7 cellular contexts compared by ENCODE assay signal in the genomic region with DNA sequence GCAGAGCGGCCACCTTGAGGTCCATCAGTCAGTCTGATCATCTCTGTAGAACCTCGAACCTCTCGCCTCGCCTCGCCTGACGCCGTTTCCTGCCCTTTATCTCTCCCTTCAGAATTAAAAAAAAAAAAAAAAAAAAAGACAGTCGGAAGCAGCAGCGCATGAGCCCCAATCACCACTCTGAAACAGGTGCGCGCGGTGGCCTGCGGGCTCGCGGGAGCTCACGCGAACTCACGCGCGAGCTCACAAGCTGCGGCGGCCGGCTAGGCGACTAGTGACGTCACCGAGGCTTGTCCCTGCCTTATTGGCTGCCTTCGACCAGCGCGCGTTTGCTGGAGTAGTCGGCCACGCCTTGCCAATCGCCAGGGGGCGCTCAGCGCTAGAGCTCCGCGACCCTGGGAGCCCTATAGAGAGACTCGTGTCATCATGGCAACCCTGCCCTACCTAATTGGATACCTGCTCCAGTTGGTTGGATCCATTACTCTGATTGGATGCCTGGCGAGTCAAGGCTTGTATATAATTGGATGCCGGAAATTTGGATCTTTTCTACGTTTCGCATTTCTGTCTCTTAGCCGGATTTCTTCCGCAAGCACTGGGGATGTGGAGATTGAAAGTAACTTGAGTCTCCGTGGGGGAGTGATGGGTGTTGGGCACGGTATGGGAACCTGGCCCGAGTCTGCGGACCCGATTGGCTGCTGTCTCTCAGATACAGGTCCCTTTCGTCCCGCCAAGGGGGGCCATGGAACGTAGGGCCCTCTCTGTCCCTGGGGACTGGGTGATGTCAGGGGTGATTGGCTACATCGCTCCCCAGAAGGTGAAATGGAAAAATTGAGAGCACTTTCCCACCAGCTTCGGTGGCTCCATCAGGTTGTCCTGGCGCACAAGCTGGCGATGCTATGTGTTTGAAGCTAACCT. TPM values are rescaled to one million over a fixed set of nuclear protein-coding genes. Genes with fewer than 3 reads are reported as not detected.
A peak's percentile ranks its signal among the peaks of the same experiment; 100 is the strongest.
DNase-seq lines count a peak whose midpoint lies in the region; ATAC-seq and TF ChIP-seq lines count a peak whose summit lies in the region.

No MANE protein-coding gene starts in this region.

- WGBS in upper lobe of left lung, 2 donors: 19 to 29% methylated on average over 40 to 56 of the region's 56 CpGs

- H3K4me1 ChIP-seq in Peyer's patch (no peaks in the 10 kb centered on the region), upper lobe of left lung (peaks cover 0 to 11% (median 0%) of the 10 kb centered on the region in 4 donors)

- no peaks in the 10 kb centered on the region for H3K27me3 Mint-ChIP-seq in osteocyte (ENCODE audit: unreplicated experiment)

- H3K36me3 Mint-ChIP-seq in osteocyte (ENCODE audit: unreplicated experiment): no peaks in the 10 kb centered on the region

- no peak overlapping the region for H3K4me3 Mint-ChIP-seq in osteocyte (ENCODE audit: unreplicated experiment)

- H3K4me1 Mint-ChIP-seq in osteocyte (ENCODE audit: unreplicated experiment): peaks cover 6% of the 10 kb centered on the region

- H3K36me3 ChIP-seq in Peyer's patch: no peaks in the 10 kb centered on the region
- no peaks in the 10 kb centered on the region for H3K36me3 ChIP-seq in upper lobe of left lung

- H3K9me3 Mint-ChIP-seq in osteocyte (ENCODE audit: unreplicated experiment): peaks cover 10% of the 10 kb centered on the region

- H3K27ac ChIP-seq in Peyer's patch: no peak overlapping the region
- H3K27ac ChIP-seq in upper lobe of left lung: no peak overlapping the region

- TF ChIP-seq POLR2A in Peyer's patch (IDR thresholded peaks at IDR 0.05) (no peak), upper lobe of left lung (IDR thresholded peaks at IDR 0.05) (no peak)

- H3K4me3 ChIP-seq in Peyer's patch: no peak overlapping the region
- H3K4me3 ChIP-seq in upper lobe of left lung: peak overlapping the region in 1 of 4 donors; percentile 3

- TF ChIP-seq CTCF in Peyer's patch (IDR thresholded peaks at IDR 0.05) (peak in 1 of 6 experiments; percentile 7), osteocyte (IDR thresholded peaks at IDR 0.05) (peak; percentile 29), upper lobe of left lung (IDR thresholded peaks at IDR 0.05) (peak in 4 of 6 experiments; percentile 23 to 73 (median 48))

- no peak overlapping the region for H3K27ac Mint-ChIP-seq in osteocyte (ENCODE audit: unreplicated experiment)

- TF ChIP-seq EP300 in upper lobe of left lung (IDR thresholded peaks at IDR 0.05): no peak

- H3K27me3 ChIP-seq in Peyer's patch: no peaks in the 10 kb centered on the region
- H3K27me3 ChIP-seq in upper lobe of left lung: no peaks in the 10 kb centered on the region

- peak; percentile 35 for DNase-seq in GOT3 (lab: John Stamatoyannopoulos, UW)
- DNase-seq in Peyer's patch: peak; percentile 47 to 71 (median 60)
- DNase-seq in activated T-helper 9 cell treated with anti-CD3 and anti-CD28 coated beads, Interleukin-2, amount 50 U/mL, for 16 hours (ENCODE audit: low read depth): peak; percentile 27
- peak; percentile 92 for DNase-seq in globus pallidus (ENCODE audit: low spot score)
- no peak for DNase-seq in osteocyte (ENCODE audit: extremely low spot score, unreplicated experiment)
- DNase-seq in upper lobe of left lung: peak; percentile 89 to 92

- ATAC-seq in upper lobe of left lung (ENCODE audit: low FRiP score in 2 of 2) (peak; percentile 72 to 75), HG03520 (IDR thresholded peaks at IDR 0.05; ENCODE audit: unreplicated experiment) (no peak)

- H3K9me3 ChIP-seq in Peyer's patch (no peaks in the 10 kb centered on the region), upper lobe of left lung (no peaks in the 10 kb centered on the region)

RNA-seq across cellular contexts. Expression of a gene that starts 31.6 kb away (rescaled TPM):
- 1 to 10 TPM in 1 of 4 donors, not detected in 3; 1.2 TPM for total RNA-seq in Peyer's patch
- total RNA-seq in osteocyte: 0.29 and 0.38 TPM in 2 replicates
- total RNA-seq in upper lobe of left lung: 1 to 10 TPM in 3 of 6 donors, under 1 TPM in 2, not detected in 1; 0.67 to 3.6 (median 1.4) TPM

RNA-seq across cellular contexts. Expression of a gene that starts 39.9 kb away (rescaled TPM):
- 1 to 10 TPM in 2 of 4 donors, under 1 TPM in 2; 0.35 to 2.0 (median 1.4) TPM for total RNA-seq in Peyer's patch
- 0.11 and 0.52 TPM in 2 replicates for total RNA-seq in osteocyte
- 1 to 10 TPM in 4 of 6 donors, under 1 TPM in 2; 0.69 to 5.1 (median 1.7) TPM for total RNA-seq in upper lobe of left lung

RNA-seq across cellular contexts. Expression of a gene that starts 41.1 kb away (rescaled TPM):
- not detected for total RNA-seq in Peyer's patch
- not detected in 2 replicates for total RNA-seq in osteocyte
- 10 to 100 TPM in 1 of 6 donors, 1 to 10 TPM in 4, not detected in 1; 1.7 to 24.4 (median 3.1) TPM for total RNA-seq in upper lobe of left lung
